13 cellular contexts compared by ENCODE assay signal in genomic region chr1:171793656-171794055, GRCh38. TPM values are rescaled to one million over a fixed set of nuclear protein-coding genes. Genes with fewer than 3 reads are reported as not detected.
DNase-seq lines count a peak whose midpoint lies in the region; TF ChIP-seq lines count a peak whose summit lies in the region.
"Had no signal": no experiment of that assay in that cellular context is flagged by ENCODE, and none has a peak within 500 bp of the region (broad histone marks: within the 10 kb centered on the region; RNA-seq: fewer than 3 reads in every experiment).

No MANE protein-coding gene starts in this region.

- H3K27me3 ChIP-seq in BLaER1 treated with 17β-estradiol and CSF1 and Interleukin-3, amounts not matched to agents 10 nM and 100 nM, result no peaks in the 10 kb centered on the region
- no peaks in the 10 kb centered on the region for H3K27me3 ChIP-seq in GM23248 (replicated peaks; ENCODE audit: insufficient read depth)
- H3K27me3 ChIP-seq in A673 (replicated peaks; ENCODE audit: insufficient read depth, low read depth, low read length, poor library complexity), result no peaks in the 10 kb centered on the region
- H3K27me3 ChIP-seq: vagina had no signal

- H3K27ac ChIP-seq in BLaER1 treated with 17β-estradiol and CSF1 and Interleukin-3, amounts not matched to agents 10 nM and 100 nM, result peak overlapping the region in 8 of 11 experiments; percentile 12 to 66 (median 44); a peak in 12 of 22 replicates
- H3K27ac ChIP-seq in GM23248 (peak overlapping the region; percentile 89), A673 (ENCODE audit: low read depth, low read length, poor library complexity, severe bottlenecking) (no peak overlapping the region)
- H3K27ac ChIP-seq: SK-N-MC, vagina had no signal

- H3K27me3 Mint-ChIP-seq in activated naive CD8-positive, alpha-beta T cell, result no peaks in the 10 kb centered on the region
- H3K27me3 Mint-ChIP-seq: activated B cell treated with CpG ODN at 0.5 μM for 24 hours had no signal

- no TSS peak for BruUV-seq in A673 (replicated peaks; lab: Mats Ljungman, UMichigan)

- H3K4me3 ChIP-seq in BLaER1 treated with 17β-estradiol and CSF1 and Interleukin-3, amounts not matched to agents 10 nM and 100 nM, result no peak overlapping the region; a peak in 1 of 20 replicates
- peak overlapping the region; percentile 17; the same call in 1 of the 2 replicates for H3K4me3 ChIP-seq in GM23248
- H3K4me3 ChIP-seq in A673 (ENCODE audit: low read depth, low read length, poor library complexity, severe bottlenecking), result no peak overlapping the region
- H3K4me3 ChIP-seq: SK-N-MC, vagina had no signal

- no peak overlapping the region for H3K9ac ChIP-seq in BLaER1 treated with 17β-estradiol and CSF1 and Interleukin-3, amounts not matched to agents 10 nM and 100 nM
- peak overlapping the region; percentile 38 for H3K9ac ChIP-seq in GM23248

- peaks cover 14 to 25% (median 22%) of the 10 kb centered on the region in 10 experiments; a peak in 19 of 20 replicates for H3K4me1 ChIP-seq in BLaER1 treated with 17β-estradiol and CSF1 and Interleukin-3, amounts not matched to agents 10 nM and 100 nM
- H3K4me1 ChIP-seq in GM23248 (ENCODE audit: insufficient read depth) (peaks cover 30% of the 10 kb centered on the region), A673 (ENCODE audit: insufficient read depth, low read length, poor library complexity, severe bottlenecking) (no peaks in the 10 kb centered on the region)

- H3K79me2 ChIP-seq in GM23248 (ENCODE audit: insufficient read depth), result peaks cover 45% of the 10 kb centered on the region

- H3K4me1 Mint-ChIP-seq in activated naive CD8-positive, alpha-beta T cell (ENCODE audit: low read depth), result peaks cover 33% of the 10 kb centered on the region

- H3K9me3 Mint-ChIP-seq in activated naive CD8-positive, alpha-beta T cell (ENCODE audit: low read depth), result peaks cover 3% of the 10 kb centered on the region
- H3K9me3 Mint-ChIP-seq: nephron had no signal

- POLR2A ChIA-PET in A673 (lab: Charles Lee; ENCODE audit: low non-redundant PET), result no interaction called here

- peaks cover 0 to 4% (median 0%) of the 10 kb centered on the region in 11 experiments; a peak in 1 of 22 replicates for H3K9me3 ChIP-seq in BLaER1 treated with 17β-estradiol and CSF1 and Interleukin-3, amounts not matched to agents 10 nM and 100 nM (replicated peaks in 1 of 11)
- H3K9me3 ChIP-seq in GM23248 (ENCODE audit: low read depth), result no peaks in the 10 kb centered on the region
- no peaks in the 10 kb centered on the region for H3K9me3 ChIP-seq in A673 (ENCODE audit: low read depth, low read length, poor library complexity, severe bottlenecking)
- H3K9me3 ChIP-seq: vagina had no signal

- H3K36me3 ChIP-seq in BLaER1 treated with 17β-estradiol and CSF1 and Interleukin-3, amounts not matched to agents 10 nM and 100 nM, result peaks cover 93 to 100% (median 99%) of the 10 kb centered on the region in 11 experiments
- H3K36me3 ChIP-seq in GM23248 (ENCODE audit: low read depth) (peaks cover 30% of the 10 kb centered on the region), A673 (ENCODE audit: insufficient read depth, low read length, poor library complexity, severe bottlenecking) (peaks cover 66% of the 10 kb centered on the region)

- H3K4me3 Mint-ChIP-seq in activated naive CD8-positive, alpha-beta T cell, result peak overlapping the region; percentile 80
- H3K4me3 Mint-ChIP-seq: activated B cell treated with CpG ODN at 0.5 μM for 24 hours, nephron had no signal

- TF ChIP-seq CTCF in A673 (conservative IDR thresholded peaks at IDR 0.05; ENCODE audit: low read depth, low read length), result no peak

- no peak overlapping the region for H2AFZ ChIP-seq in GM23248

- H3K36me3 Mint-ChIP-seq in activated naive CD8-positive, alpha-beta T cell, result peaks cover 28% of the 10 kb centered on the region

- in situ Hi-C loops in GM23248 (cut with MboI), result no loop called here

- CTCF ChIA-PET in A673 (lab: Charles Lee), result no interaction called here

- 93 to 95% methylated on average over 1 of the region's 1 CpG for WGBS in GM23248 (ENCODE audit: low coverage in 1 of 2, low lambda C conversion rate in 2 of 2, missing lambda C conversion rate in 2 of 2), 2 experiments

- H3K9me2 ChIP-seq in GM23248 (ENCODE audit: insufficient read depth), result no peaks in the 10 kb centered on the region

- peak overlapping the region; percentile 97 for H3K27ac Mint-ChIP-seq in activated naive CD8-positive, alpha-beta T cell
- H3K27ac Mint-ChIP-seq: activated B cell treated with CpG ODN at 0.5 μM for 24 hours, nephron had no signal

- DNase-seq in GM23248 (peak; percentile 51), iris pigment epithelial cell (ENCODE audit: low read depth) (peak; percentile 7), A673 (ENCODE audit: low spot score) (no peak), nucleus accumbens (lab: John Stamatoyannopoulos, UW) (no peak), NCI-H446 (lab: John Stamatoyannopoulos, UW) (no peak)
- DNase-seq: activated B cell treated with CpG ODN at 0.5 μM for 24 hours, cerebellar nuclear complex, NCI-H1092 had no signal

- intact Hi-C loops in A673 (cut with micrococcal nuclease; ENCODE audit: unreplicated experiment), result no loop called here

- peak overlapping the region; percentile 16 to 73 (median 59) for H3K4me2 ChIP-seq in BLaER1 treated with 17β-estradiol and CSF1 and Interleukin-3, amounts not matched to agents 10 nM and 100 nM
- peak overlapping the region; percentile 52 for H3K4me2 ChIP-seq in GM23248 (ENCODE audit: unreplicated experiment)

- peaks cover 38% of the 10 kb centered on the region for H3F3A ChIP-seq in GM23248 (ENCODE audit: insufficient read depth)

- peaks cover 0 to 40% (median 13%) of the 10 kb centered on the region in 11 experiments; a peak in 12 of 22 replicates for H4K20me1 ChIP-seq in BLaER1 treated with 17β-estradiol and CSF1 and Interleukin-3, amounts not matched to agents 10 nM and 100 nM
- no peaks in the 10 kb centered on the region for H4K20me1 ChIP-seq in GM23248 (ENCODE audit: insufficient read depth)

RNA-seq across cellular contexts. Expression of gene METTL13, which starts 12.2 kb away (rescaled TPM):
- total RNA-seq in GM23248 (2014; rRNA removed; shearing (Covaris generic)), result 19.6 and 22.0 TPM in 2 replicates
- polyA plus RNA-seq in GM23248 (2016; fragmentation: Nextera tagmentation; extraction: Ambion mirVana), result 17.8 and 18.8 TPM in 2 replicates
- total RNA-seq in A673 (2021), result 46.5 and 49.9 TPM in 2 replicates

RNA-seq across cellular contexts. Expression of gene DNM3, which starts 47.6 kb away (rescaled TPM):
- total RNA-seq in GM23248 (2014; rRNA removed; shearing (Covaris generic)), result 0.11 and 2.1 TPM in 2 replicates
- 1.4 and 1.8 TPM in 2 replicates for polyA plus RNA-seq in GM23248 (2016; fragmentation: Nextera tagmentation; extraction: Ambion mirVana)
- 0.71 and 0.94 TPM in 2 replicates for total RNA-seq in A673 (2021)

RNA-seq across cellular contexts. Expression of gene VAMP4, which starts 51.8 kb away (rescaled TPM):
- 7.3 and 11.3 TPM in 2 replicates for total RNA-seq in GM23248 (2014; rRNA removed; shearing (Covaris generic))
- polyA plus RNA-seq in GM23248 (2016; fragmentation: Nextera tagmentation; extraction: Ambion mirVana), result 21.2 and 24.1 TPM in 2 replicates
- 8.9 and 12.7 TPM in 2 replicates for total RNA-seq in A673 (2021)

Comparison
In these comparisons a context has a peak if more than half of its experiments do, and no peak if none do; other contexts are left out.
1. DNase-seq: peak in GM23248 (single experiment) and iris pigment epithelial cell (single experiment); none in A673 (single experiment), nucleus accumbens (0 of 56) and NCI-H446 (0 of 2).